ENCODE assay signal across 36 cellular contexts in genomic region chr4:116529129-116529528, GRCh38.
"Had no signal": no experiment of that assay in that cellular context is flagged by ENCODE, and none has a peak within 500 bp of the region (broad histone marks: within the 10 kb centered on the region; RNA-seq: fewer than 3 reads in every experiment).

No MANE protein-coding gene starts in this region.

- H3K36me3 Mint-ChIP-seq: activated CD4-positive, alpha-beta memory T cell treated with anti-CD3 and anti-CD28 coated beads for 36 hours; activated naive CD4-positive, alpha-beta T cell treated with anti-CD3 and anti-CD28 coated beads, Interleukin-2, amount 50 U/mL, for 72 hours; activated naive CD8-positive, alpha-beta T cell treated with anti-CD3 and anti-CD28 coated beads, Interleukin-2, amount 10 ng/mL, durations not matched to agents 7 days and 5 days had no signal

- H3K36me3 ChIP-seq: adrenal gland, brain microvascular endothelial cell, breast epithelium had no signal

- H3K4me1 ChIP-seq: adrenal gland, body of pancreas, breast epithelium had no signal

- H3K27ac ChIP-seq: adrenal gland, body of pancreas, brain microvascular endothelial cell, breast epithelium, VCaP had no signal

- H3K27me3 ChIP-seq: adrenal gland, body of pancreas, brain microvascular endothelial cell, breast epithelium had no signal

- H3K4me3 Mint-ChIP-seq: activated B cell treated with CpG ODN at 0.5 μM for 24 hours; activated CD4-positive, alpha-beta memory T cell treated with anti-CD3 and anti-CD28 coated beads for 36 hours; activated CD4-positive, alpha-beta T cell treated with anti-CD3 and anti-CD28 coated beads, Interleukin-2, amount 10 ng/mL, durations not matched to agents 24 days and 14 days; activated CD8-positive, alpha-beta T cell treated with anti-CD3 and anti-CD28 coated beads for 36 hours; activated naive CD4-positive, alpha-beta T cell treated with anti-CD3 and anti-CD28 coated beads for 36 hours; activated naive CD8-positive, alpha-beta T cell treated with anti-CD3 and anti-CD28 coated beads, Interleukin-2, amount 10 ng/mL, durations not matched to agents 7 days and 5 days; activated T-cell treated with anti-CD3 and anti-CD28 coated beads, Interleukin-2, amount 50 U/mL, for 4 hours; activated T-cell treated with anti-CD3 and anti-CD28 coated beads, Interleukin-2, amount 50 U/mL, for 72 hours; activated T-helper 1 cell treated with anti-CD3 and anti-CD28 coated beads, Interleukin-12 subunit alpha, Interleukin-12 subunit beta, Interleukin-2, Interleukin-4 antibody, amounts not matched to agents 30 ng/mL and 10 ng/mL and 1 ng/mL, durations not matched to agents 14 hours and 24 hours and 36 hours; activated T-helper 17 cell treated with anti-CD3 and anti-CD28 coated beads, Interleukin-2, amount 50 U/mL, for 72 hours; T-helper 2 cell treated with Interferon-gamma antibody and Interleukin-4, amounts not matched to agents 5 μg/mL and 100 μg/mL, for 36 hours had no signal

- H3K4me1 Mint-ChIP-seq: activated B cell treated with CpG ODN at 0.5 μM for 24 hours; activated T-helper 17 cell treated with anti-CD3 and anti-CD28 coated beads, Interleukin-2, amount 50 U/mL, for 72 hours had no signal

- H3K27ac Mint-ChIP-seq: activated B cell treated with CpG ODN at 0.5 μM for 24 hours; activated CD4-positive, alpha-beta memory T cell treated with anti-CD3 and anti-CD28 coated beads for 36 hours; activated CD4-positive, alpha-beta T cell treated with anti-CD3 and anti-CD28 coated beads, Interleukin-2, amount 10 ng/mL, durations not matched to agents 24 days and 14 days; activated CD8-positive, alpha-beta T cell treated with anti-CD3 and anti-CD28 coated beads for 36 hours; activated naive CD4-positive, alpha-beta T cell treated with anti-CD3 and anti-CD28 coated beads for 36 hours; activated naive CD4-positive, alpha-beta T cell treated with anti-CD3 and anti-CD28 coated beads, Interleukin-2, amount 50 U/mL, for 72 hours; activated naive CD8-positive, alpha-beta T cell treated with anti-CD3 and anti-CD28 coated beads, Interleukin-2, amount 10 ng/mL, durations not matched to agents 7 days and 5 days; activated T-cell treated with anti-CD3 and anti-CD28 coated beads, Interleukin-2, amount 50 U/mL, for 72 hours; activated T-helper 1 cell treated with anti-CD3 and anti-CD28 coated beads, Interleukin-12 subunit alpha, Interleukin-12 subunit beta, Interleukin-2, Interleukin-4 antibody, amounts not matched to agents 30 ng/mL and 10 ng/mL and 1 ng/mL, durations not matched to agents 14 hours and 24 hours and 36 hours; activated T-helper 17 cell treated with anti-CD3 and anti-CD28 coated beads, Interleukin-2, amount 50 U/mL, for 72 hours; T-helper 2 cell treated with Interferon-gamma antibody and Interleukin-4, amounts not matched to agents 5 μg/mL and 100 μg/mL, for 36 hours had no signal

- H3K9me3 Mint-ChIP-seq: T-helper 2 cell treated with Interferon-gamma antibody and Interleukin-4, amounts not matched to agents 5 μg/mL and 100 μg/mL, for 36 hours had no signal

- H3K9me3 ChIP-seq: adrenal gland, body of pancreas, breast epithelium had no signal

- FAIRE-seq: astrocyte, colon, TTC549 had no signal

- H3K4me3 ChIP-seq: adrenal gland, body of pancreas, breast epithelium had no signal

- ATAC-seq: activated CD8-positive, alpha-beta T cell treated with anti-CD3 and anti-CD28 coated beads for 36 hours; activated naive CD4-positive, alpha-beta T cell treated with anti-CD3 and anti-CD28 coated beads, Interleukin-2, amount 50 U/mL, for 72 hours; activated T-cell treated with anti-CD3 and anti-CD28 coated beads, Interleukin-2, amount 50 U/mL, for 4 hours; activated T-cell treated with anti-CD3 and anti-CD28 coated beads, Interleukin-2, amount 50 U/mL, for 72 hours; activated T-helper 17 cell treated with anti-CD3 and anti-CD28 coated beads, Interleukin-2, amount 50 U/mL, for 72 hours; body of pancreas had no signal

- H3K27me3 Mint-ChIP-seq: activated B cell treated with CpG ODN at 0.5 μM for 24 hours; activated CD4-positive, alpha-beta memory T cell treated with anti-CD3 and anti-CD28 coated beads for 36 hours; activated CD4-positive, alpha-beta T cell treated with anti-CD3 and anti-CD28 coated beads, Interleukin-2, amount 10 ng/mL, durations not matched to agents 24 days and 14 days; activated CD8-positive, alpha-beta T cell treated with anti-CD3 and anti-CD28 coated beads for 36 hours; activated T-helper 17 cell treated with anti-CD3 and anti-CD28 coated beads, Interleukin-2, amount 50 U/mL, for 72 hours had no signal

- DNase-seq: activated B cell treated with CpG ODN at 0.5 μM for 24 hours; activated CD4-positive, alpha-beta memory T cell treated with anti-CD3 and anti-CD28 coated beads for 36 hours; activated CD4-positive, alpha-beta T cell treated with anti-CD3 and anti-CD28 coated beads for 4 hours; activated CD4-positive, alpha-beta T cell treated with anti-CD3 and anti-CD28 coated beads, Interleukin-2, amount 10 ng/mL, durations not matched to agents 24 days and 14 days; activated CD4-positive, alpha-beta T cell treated with anti-CD3 and anti-CD28 coated beads, Interleukin-2, amount 50 U/mL, for 1 hour; activated CD4-positive, alpha-beta T cell treated with anti-CD3 and anti-CD28 coated beads, Interleukin-2, amount 50 U/mL, for 4 hours; activated CD4-positive, CD25-positive, alpha-beta regulatory T cell treated with anti-CD3 and anti-CD28 coated beads, Interleukin-2, amount 50 U/mL, for 72 hours; activated CD8-positive, alpha-beta memory T cell treated with anti-CD3 and anti-CD28 coated beads, Interleukin-2, amount 50 U/mL, for 4 hours; activated CD8-positive, alpha-beta T cell treated with anti-CD3 and anti-CD28 coated beads for 36 hours; activated effector memory CD4-positive, alpha-beta T cell treated with anti-CD3 and anti-CD28 coated beads, Interleukin-2, amount 50 U/mL, for 16 hours; activated gamma-delta T cell treated with Interleukin-2 at 50 U/mL for 16 hours; activated naive CD4-positive, alpha-beta T cell; activated naive CD4-positive, alpha-beta T cell treated with anti-CD3 and anti-CD28 coated beads for 36 hours; activated naive CD4-positive, alpha-beta T cell treated with anti-CD3 and anti-CD28 coated beads, Interleukin-2, amount 50 U/mL, for 16 hours; activated naive CD8-positive, alpha-beta T cell treated with anti-CD3 and anti-CD28 coated beads, Interleukin-2, amount 10 ng/mL, durations not matched to agents 7 days and 5 days; activated T-cell treated with anti-CD3 and anti-CD28 coated beads for 4 hours; activated T-cell treated with anti-CD3 and anti-CD28 coated beads, Interleukin-2, amount 50 U/mL, for 1 hour; activated T-cell treated with anti-CD3 and anti-CD28 coated beads, Interleukin-2, amount 50 U/mL, for 4 hours; activated T-cell treated with anti-CD3 and anti-CD28 coated beads, Interleukin-2, amount 50 U/mL, for 72 hours; adrenal gland; amniotic stem cell; aorta; body of pancreas; brain microvascular endothelial cell; central memory CD4-positive, alpha-beta T cell; T-helper 2 cell; T-helper 9 cell had no signal
